In the genomic region with DNA sequence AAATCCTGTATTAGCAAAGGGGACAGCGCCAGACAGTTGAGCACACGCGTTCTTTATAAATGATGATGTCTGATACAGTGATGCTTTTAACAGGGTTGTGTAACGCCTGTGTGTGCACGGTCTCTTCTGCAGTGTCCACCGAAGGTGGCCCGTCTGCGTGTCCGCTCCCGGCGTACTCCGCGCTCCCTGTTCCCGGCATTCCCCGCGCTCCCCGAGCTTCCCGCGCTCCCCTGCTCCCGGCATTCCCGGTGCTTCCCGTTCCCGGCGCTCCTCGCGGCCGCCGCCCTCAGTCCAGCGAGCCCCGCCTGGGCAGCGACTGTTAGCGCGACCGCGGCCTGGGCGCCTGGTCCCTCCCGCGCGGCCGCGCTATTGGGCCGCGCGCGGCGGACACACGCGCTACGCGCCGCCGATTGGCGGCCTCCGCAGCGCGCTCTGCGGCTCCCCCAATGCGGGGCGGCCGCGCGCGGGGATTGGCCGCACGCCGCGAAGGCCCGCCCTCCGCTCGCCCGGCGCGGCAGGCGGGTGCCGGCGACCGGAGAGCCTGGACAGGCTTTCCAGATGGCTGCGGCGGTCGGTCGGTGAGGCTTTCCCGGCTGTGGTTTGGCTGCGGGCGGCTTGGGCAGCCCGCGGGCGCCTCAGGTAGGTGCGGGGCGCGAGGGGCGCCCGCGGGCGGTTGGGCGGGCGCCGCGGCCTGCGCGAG, we compare ENCODE assay signal across 1 cellular context.
TF ChIP-seq lines count a peak whose summit lies in the region.

A gene (plus strand): TSS at position 497 of the 700 bp plus-strand sequence. CDS start 5,723 bp downstream, outside the sequence.

TF ChIP-seq in HepG2, 621 proteins besides CTCF, POLR2A, EP300 and RAD21 (continued from another document and continues in another):
- TF ChIP-seq, protein P1, sequence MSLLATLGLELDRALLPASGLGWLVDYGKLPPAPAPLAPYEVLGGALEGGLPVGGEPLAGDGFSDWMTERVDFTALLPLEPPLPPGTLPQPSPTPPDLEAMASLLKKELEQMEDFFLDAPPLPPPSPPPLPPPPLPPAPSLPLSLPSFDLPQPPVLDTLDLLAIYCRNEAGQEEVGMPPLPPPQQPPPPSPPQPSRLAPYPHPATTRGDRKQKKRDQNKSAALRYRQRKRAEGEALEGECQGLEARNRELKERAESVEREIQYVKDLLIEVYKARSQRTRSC (CRISPR knock-in tag; IDR thresholded peaks at IDR 0.05; ENCODE audit: low read depth) = peak; percentile 67; the same call in 1 of the 2 replicates
- TF ChIP-seq ZNF549 (CRISPR knock-in tag; IDR thresholded peaks at IDR 0.05) = no peak
- peak; percentile 22; the same call in 1 of the 2 replicates for TF ChIP-seq NFE2L1 (CRISPR knock-in tag; IDR thresholded peaks at IDR 0.05; ENCODE audit: borderline replicate concordance)
- peak; percentile 73; the same call in 1 of the 2 replicates for TF ChIP-seq TARDBP (CRISPR knock-in tag; IDR thresholded peaks at IDR 0.05)
- TF ChIP-seq, protein P2, sequence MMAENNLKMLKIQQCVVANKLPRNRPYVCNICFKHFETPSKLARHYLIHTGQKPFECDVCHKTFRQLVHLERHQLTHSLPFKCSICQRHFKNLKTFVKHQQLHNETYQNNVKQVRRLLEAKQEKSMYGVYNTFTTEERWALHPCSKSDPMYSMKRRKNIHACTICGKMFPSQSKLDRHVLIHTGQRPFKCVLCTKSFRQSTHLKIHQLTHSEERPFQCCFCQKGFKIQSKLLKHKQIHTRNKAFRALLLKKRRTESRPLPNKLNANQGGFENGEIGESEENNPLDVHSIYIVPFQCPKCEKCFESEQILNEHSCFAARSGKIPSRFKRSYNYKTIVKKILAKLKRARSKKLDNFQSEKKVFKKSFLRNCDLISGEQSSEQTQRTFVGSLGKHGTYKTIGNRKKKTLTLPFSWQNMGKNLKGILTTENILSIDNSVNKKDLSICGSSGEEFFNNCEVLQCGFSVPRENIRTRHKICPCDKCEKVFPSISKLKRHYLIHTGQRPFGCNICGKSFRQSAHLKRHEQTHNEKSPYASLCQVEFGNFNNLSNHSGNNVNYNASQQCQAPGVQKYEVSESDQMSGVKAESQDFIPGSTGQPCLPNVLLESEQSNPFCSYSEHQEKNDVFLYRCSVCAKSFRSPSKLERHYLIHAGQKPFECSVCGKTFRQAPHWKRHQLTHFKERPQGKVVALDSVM (CRISPR knock-in tag; IDR thresholded peaks at IDR 0.05) = no peak
- TF ChIP-seq, protein P3, sequence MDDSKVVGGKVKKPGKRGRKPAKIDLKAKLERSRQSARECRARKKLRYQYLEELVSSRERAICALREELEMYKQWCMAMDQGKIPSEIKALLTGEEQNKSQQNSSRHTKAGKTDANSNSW (CRISPR knock-in tag; IDR thresholded peaks at IDR 0.05; ENCODE audit: borderline replicate concordance) = peak; percentile 32; the same call in 1 of the 2 replicates
- TF ChIP-seq, protein P4, sequence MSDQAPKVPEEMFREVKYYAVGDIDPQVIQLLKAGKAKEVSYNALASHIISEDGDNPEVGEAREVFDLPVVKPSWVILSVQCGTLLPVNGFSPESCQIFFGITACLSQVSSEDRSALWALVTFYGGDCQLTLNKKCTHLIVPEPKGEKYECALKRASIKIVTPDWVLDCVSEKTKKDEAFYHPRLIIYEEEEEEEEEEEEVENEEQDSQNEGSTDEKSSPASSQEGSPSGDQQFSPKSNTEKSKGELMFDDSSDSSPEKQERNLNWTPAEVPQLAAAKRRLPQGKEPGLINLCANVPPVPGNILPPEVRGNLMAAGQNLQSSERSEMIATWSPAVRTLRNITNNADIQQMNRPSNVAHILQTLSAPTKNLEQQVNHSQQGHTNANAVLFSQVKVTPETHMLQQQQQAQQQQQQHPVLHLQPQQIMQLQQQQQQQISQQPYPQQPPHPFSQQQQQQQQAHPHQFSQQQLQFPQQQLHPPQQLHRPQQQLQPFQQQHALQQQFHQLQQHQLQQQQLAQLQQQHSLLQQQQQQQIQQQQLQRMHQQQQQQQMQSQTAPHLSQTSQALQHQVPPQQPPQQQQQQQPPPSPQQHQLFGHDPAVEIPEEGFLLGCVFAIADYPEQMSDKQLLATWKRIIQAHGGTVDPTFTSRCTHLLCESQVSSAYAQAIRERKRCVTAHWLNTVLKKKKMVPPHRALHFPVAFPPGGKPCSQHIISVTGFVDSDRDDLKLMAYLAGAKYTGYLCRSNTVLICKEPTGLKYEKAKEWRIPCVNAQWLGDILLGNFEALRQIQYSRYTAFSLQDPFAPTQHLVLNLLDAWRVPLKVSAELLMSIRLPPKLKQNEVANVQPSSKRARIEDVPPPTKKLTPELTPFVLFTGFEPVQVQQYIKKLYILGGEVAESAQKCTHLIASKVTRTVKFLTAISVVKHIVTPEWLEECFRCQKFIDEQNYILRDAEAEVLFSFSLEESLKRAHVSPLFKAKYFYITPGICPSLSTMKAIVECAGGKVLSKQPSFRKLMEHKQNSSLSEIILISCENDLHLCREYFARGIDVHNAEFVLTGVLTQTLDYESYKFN (CRISPR knock-in tag; conservative IDR thresholded peaks at IDR 0.05) = peak; percentile 33
- TF ChIP-seq, protein P5, sequence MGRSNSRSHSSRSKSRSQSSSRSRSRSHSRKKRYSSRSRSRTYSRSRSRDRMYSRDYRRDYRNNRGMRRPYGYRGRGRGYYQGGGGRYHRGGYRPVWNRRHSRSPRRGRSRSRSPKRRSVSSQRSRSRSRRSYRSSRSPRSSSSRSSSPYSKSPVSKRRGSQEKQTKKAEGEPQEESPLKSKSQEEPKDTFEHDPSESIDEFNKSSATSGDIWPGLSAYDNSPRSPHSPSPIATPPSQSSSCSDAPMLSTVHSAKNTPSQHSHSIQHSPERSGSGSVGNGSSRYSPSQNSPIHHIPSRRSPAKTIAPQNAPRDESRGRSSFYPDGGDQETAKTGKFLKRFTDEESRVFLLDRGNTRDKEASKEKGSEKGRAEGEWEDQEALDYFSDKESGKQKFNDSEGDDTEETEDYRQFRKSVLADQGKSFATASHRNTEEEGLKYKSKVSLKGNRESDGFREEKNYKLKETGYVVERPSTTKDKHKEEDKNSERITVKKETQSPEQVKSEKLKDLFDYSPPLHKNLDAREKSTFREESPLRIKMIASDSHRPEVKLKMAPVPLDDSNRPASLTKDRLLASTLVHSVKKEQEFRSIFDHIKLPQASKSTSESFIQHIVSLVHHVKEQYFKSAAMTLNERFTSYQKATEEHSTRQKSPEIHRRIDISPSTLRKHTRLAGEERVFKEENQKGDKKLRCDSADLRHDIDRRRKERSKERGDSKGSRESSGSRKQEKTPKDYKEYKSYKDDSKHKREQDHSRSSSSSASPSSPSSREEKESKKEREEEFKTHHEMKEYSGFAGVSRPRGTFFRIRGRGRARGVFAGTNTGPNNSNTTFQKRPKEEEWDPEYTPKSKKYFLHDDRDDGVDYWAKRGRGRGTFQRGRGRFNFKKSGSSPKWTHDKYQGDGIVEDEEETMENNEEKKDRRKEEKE (IDR thresholded peaks at IDR 0.05) = no peak
- no peak; the same call in 1 of the 2 replicates for TF ChIP-seq HNRNPUL1 (IDR thresholded peaks at IDR 0.05; ENCODE audit: low read depth, low read length)
- no peak for TF ChIP-seq ZSCAN20 (CRISPR knock-in tag; IDR thresholded peaks at IDR 0.05; ENCODE audit: borderline replicate concordance)
- 0 out of 2 replicates have a peak, but pooled peaks have one; percentile 14 for TF ChIP-seq ZMYM4 (CRISPR knock-in tag; IDR thresholded peaks at IDR 0.05)
- no peak for TF ChIP-seq SMC3 (IDR thresholded peaks at IDR 0.05; ENCODE audit: low read length)
- TF ChIP-seq, protein P6, sequence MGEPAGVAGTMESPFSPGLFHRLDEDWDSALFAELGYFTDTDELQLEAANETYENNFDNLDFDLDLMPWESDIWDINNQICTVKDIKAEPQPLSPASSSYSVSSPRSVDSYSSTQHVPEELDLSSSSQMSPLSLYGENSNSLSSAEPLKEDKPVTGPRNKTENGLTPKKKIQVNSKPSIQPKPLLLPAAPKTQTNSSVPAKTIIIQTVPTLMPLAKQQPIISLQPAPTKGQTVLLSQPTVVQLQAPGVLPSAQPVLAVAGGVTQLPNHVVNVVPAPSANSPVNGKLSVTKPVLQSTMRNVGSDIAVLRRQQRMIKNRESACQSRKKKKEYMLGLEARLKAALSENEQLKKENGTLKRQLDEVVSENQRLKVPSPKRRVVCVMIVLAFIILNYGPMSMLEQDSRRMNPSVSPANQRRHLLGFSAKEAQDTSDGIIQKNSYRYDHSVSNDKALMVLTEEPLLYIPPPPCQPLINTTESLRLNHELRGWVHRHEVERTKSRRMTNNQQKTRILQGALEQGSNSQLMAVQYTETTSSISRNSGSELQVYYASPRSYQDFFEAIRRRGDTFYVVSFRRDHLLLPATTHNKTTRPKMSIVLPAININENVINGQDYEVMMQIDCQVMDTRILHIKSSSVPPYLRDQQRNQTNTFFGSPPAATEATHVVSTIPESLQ (CRISPR knock-in tag; conservative IDR thresholded peaks at IDR 0.05) = peak; percentile 63; the same call in 1 of the 2 replicates
- TF ChIP-seq TOE1 (CRISPR knock-in tag; IDR thresholded peaks at IDR 0.05) = 0 out of 2 replicates have a peak, but pooled peaks have one; percentile 68
- no peak for TF ChIP-seq MAFK (conservative IDR thresholded peaks at IDR 0.05 in 1 of 2, IDR thresholded peaks at IDR 0.05 in 1 of 2; ENCODE audit: low read length in 2 of 2)
- TF ChIP-seq FOXK2 (IDR thresholded peaks at IDR 0.05) = no peak
- no peak for TF ChIP-seq RBM39 (IDR thresholded peaks at IDR 0.05; ENCODE audit: low read depth, low read length, poor library complexity, severe bottlenecking)
- TF ChIP-seq, protein P7, sequence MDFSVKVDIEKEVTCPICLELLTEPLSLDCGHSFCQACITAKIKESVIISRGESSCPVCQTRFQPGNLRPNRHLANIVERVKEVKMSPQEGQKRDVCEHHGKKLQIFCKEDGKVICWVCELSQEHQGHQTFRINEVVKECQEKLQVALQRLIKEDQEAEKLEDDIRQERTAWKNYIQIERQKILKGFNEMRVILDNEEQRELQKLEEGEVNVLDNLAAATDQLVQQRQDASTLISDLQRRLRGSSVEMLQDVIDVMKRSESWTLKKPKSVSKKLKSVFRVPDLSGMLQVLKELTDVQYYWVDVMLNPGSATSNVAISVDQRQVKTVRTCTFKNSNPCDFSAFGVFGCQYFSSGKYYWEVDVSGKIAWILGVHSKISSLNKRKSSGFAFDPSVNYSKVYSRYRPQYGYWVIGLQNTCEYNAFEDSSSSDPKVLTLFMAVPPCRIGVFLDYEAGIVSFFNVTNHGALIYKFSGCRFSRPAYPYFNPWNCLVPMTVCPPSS (IDR thresholded peaks at IDR 0.05) = no peak
- peak; percentile 84 for TF ChIP-seq ZFY (CRISPR knock-in tag; IDR thresholded peaks at IDR 0.05)
- TF ChIP-seq, protein P8, sequence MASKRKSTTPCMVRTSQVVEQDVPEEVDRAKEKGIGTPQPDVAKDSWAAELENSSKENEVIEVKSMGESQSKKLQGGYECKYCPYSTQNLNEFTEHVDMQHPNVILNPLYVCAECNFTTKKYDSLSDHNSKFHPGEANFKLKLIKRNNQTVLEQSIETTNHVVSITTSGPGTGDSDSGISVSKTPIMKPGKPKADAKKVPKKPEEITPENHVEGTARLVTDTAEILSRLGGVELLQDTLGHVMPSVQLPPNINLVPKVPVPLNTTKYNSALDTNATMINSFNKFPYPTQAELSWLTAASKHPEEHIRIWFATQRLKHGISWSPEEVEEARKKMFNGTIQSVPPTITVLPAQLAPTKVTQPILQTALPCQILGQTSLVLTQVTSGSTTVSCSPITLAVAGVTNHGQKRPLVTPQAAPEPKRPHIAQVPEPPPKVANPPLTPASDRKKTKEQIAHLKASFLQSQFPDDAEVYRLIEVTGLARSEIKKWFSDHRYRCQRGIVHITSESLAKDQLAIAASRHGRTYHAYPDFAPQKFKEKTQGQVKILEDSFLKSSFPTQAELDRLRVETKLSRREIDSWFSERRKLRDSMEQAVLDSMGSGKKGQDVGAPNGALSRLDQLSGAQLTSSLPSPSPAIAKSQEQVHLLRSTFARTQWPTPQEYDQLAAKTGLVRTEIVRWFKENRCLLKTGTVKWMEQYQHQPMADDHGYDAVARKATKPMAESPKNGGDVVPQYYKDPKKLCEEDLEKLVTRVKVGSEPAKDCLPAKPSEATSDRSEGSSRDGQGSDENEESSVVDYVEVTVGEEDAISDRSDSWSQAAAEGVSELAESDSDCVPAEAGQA (IDR thresholded peaks at IDR 0.05; ENCODE audit: low read depth) = peak; percentile 74
- TF ChIP-seq, protein P8 (CRISPR knock-in tag; IDR thresholded peaks at IDR 0.05; ENCODE audit: borderline replicate concordance) = no peak; the same call in 1 of the 2 replicates
- no peak for TF ChIP-seq NPAS2 (CRISPR knock-in tag; IDR thresholded peaks at IDR 0.05; ENCODE audit: borderline replicate concordance)
- no peak for TF ChIP-seq ZNF382 (CRISPR knock-in tag; IDR thresholded peaks at IDR 0.05; ENCODE audit: borderline replicate concordance)
- TF ChIP-seq FIP1L1 (IDR thresholded peaks at IDR 0.05; ENCODE audit: borderline replicate concordance, insufficient read depth, low read depth, low read length) = no peak
- TF ChIP-seq, protein P9, sequence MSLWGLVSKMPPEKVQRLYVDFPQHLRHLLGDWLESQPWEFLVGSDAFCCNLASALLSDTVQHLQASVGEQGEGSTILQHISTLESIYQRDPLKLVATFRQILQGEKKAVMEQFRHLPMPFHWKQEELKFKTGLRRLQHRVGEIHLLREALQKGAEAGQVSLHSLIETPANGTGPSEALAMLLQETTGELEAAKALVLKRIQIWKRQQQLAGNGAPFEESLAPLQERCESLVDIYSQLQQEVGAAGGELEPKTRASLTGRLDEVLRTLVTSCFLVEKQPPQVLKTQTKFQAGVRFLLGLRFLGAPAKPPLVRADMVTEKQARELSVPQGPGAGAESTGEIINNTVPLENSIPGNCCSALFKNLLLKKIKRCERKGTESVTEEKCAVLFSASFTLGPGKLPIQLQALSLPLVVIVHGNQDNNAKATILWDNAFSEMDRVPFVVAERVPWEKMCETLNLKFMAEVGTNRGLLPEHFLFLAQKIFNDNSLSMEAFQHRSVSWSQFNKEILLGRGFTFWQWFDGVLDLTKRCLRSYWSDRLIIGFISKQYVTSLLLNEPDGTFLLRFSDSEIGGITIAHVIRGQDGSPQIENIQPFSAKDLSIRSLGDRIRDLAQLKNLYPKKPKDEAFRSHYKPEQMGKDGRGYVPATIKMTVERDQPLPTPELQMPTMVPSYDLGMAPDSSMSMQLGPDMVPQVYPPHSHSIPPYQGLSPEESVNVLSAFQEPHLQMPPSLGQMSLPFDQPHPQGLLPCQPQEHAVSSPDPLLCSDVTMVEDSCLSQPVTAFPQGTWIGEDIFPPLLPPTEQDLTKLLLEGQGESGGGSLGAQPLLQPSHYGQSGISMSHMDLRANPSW (CRISPR knock-in tag; IDR thresholded peaks at IDR 0.05; ENCODE audit: borderline replicate concordance) = no peak; the same call in 1 of the 2 replicates
- 0 out of 2 replicates have a peak, but pooled peaks have one; percentile 46 for TF ChIP-seq ZNF335 (CRISPR knock-in tag; IDR thresholded peaks at IDR 0.05)
- no peak for TF ChIP-seq RBM22 (optimal IDR thresholded peaks at IDR 0.05; ENCODE audit: low read length)
- TF ChIP-seq TMF1 (CRISPR knock-in tag; IDR thresholded peaks at IDR 0.05; ENCODE audit: low read depth) = peak; percentile 71
- no peak for TF ChIP-seq ZNF12 (CRISPR knock-in tag; IDR thresholded peaks at IDR 0.05)
